7 cellular contexts compared by ENCODE assay signal in genomic region chr16:22171953-22172352, GRCh38. TPM values are rescaled to one million over a fixed set of nuclear protein-coding genes. Genes with fewer than 3 reads are reported as not detected.
"Had no signal": no experiment of that assay in that cellular context is flagged by ENCODE, and none has a peak within 500 bp of the region (broad histone marks: within the 10 kb centered on the region; RNA-seq: fewer than 3 reads in every experiment).

No MANE protein-coding gene starts in this region.

- H3K27ac ChIP-seq: HL-60 had no signal

- ATAC-seq: K562 had no signal

- H3K9me3 Mint-ChIP-seq: IgD-negative memory B cell had no signal

- DNase-seq: IMR-90, KBM-7 had no signal

- H3K27me3 Mint-ChIP-seq: IgD-negative memory B cell had no signal

- FAIRE-seq: HTR-8/SVneo, K562 had no signal

- H3K27ac Mint-ChIP-seq: IgD-negative memory B cell had no signal

- H3K4me3 ChIP-seq: K562 had no signal

- H3K4me3 Mint-ChIP-seq: IgD-negative memory B cell had no signal

RNA-seq across cellular contexts. Expression of gene SDR42E2, which starts 9.6 kb away (rescaled TPM):
- total RNA-seq: HT1080, IMR-90 had no signal
- polyA plus RNA-seq: IMR-90 had no signal
